ENCODE assay signal across 22 cellular contexts in the genomic region with DNA sequence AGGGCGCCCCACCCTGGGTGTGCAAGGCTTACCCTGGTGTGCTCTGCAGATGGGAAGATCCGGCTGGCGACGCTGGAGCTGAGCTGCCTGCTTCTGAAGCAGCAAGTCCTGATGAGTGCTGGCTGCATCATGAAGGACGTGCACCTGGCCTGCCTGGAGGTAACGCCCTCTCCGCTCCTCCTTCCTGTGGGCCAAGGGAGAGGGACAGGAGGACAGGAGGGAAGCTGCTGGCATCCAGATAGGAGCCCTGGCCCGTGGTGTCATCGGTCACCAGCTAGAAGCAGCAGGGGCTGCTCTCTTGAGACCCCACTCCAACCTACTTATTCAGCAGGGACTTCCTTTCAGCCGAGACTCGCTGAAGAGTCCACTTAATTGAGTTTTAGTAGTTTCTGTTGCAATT.
"Had no signal": no experiment of that assay in that cellular context is flagged by ENCODE, and none has a peak within 500 bp of the region (broad histone marks: within the 10 kb centered on the region; RNA-seq: fewer than 3 reads in every experiment).

No MANE protein-coding gene starts in this region.

- H3K9ac ChIP-seq: neural progenitor cell had no signal

- H3K27me3 ChIP-seq: dorsolateral prefrontal cortex, heart left ventricle, left lung, neural progenitor cell, pancreas, tibial nerve, upper lobe of right lung, vagina had no signal

- H3K4me3 Mint-ChIP-seq: memory B cell; natural killer cell treated with Interleukin-12 subunit alpha and Interleukin-12 subunit beta and Interleukin-15 and Interleukin-18, amount 100 ng/mL, for 72 hours; neural progenitor cell; stimulated activated memory B cell treated with anti-CD40 and anti-IgM and Interleukin-4, amounts not matched to agents 10 μg/mL and 1 μg/mL and 100 μg/mL, for 72 hours; stimulated activated naive CD8-positive, alpha-beta T cell treated with anti-CD3 and anti-CD28 coated beads, Interleukin-15, Interleukin-2, amounts not matched to agents 100 ng/mL and 50 ng/mL, for 24 hours had no signal

- H3K27me3 Mint-ChIP-seq: memory B cell; natural killer cell treated with Interleukin-12 subunit alpha and Interleukin-12 subunit beta and Interleukin-15 and Interleukin-18, amount 100 ng/mL, for 72 hours; progenitor cell of endocrine pancreas; stimulated activated memory B cell treated with anti-CD40 and anti-IgM and Interleukin-4, amounts not matched to agents 10 μg/mL and 1 μg/mL and 100 μg/mL, for 72 hours; stimulated activated naive CD8-positive, alpha-beta T cell treated with anti-CD3 and anti-CD28 coated beads, Interleukin-15, Interleukin-2, amounts not matched to agents 100 ng/mL and 50 ng/mL, for 24 hours had no signal

- H3K9me3 ChIP-seq: heart left ventricle, left lung, lower lobe of right lung, pancreas, tibial nerve, upper lobe of right lung, vagina had no signal

- H3K27ac Mint-ChIP-seq: memory B cell; neural progenitor cell; progenitor cell of endocrine pancreas; stimulated activated memory B cell treated with anti-CD40 and anti-IgM and Interleukin-4, amounts not matched to agents 10 μg/mL and 1 μg/mL and 100 μg/mL, for 72 hours had no signal

- DNase-seq: dorsolateral prefrontal cortex; effector CD8-positive, alpha-beta T cell; heart left ventricle; hippocampal formation; left lung; lower lobe of right lung; midbrain; occipital lobe; pancreas; right cardiac atrium; stimulated activated CD4-positive, alpha-beta T cell treated with anti-CD3 and anti-CD28 coated beads, Interleukin-4, amount 100 ng/mL, for 1 hour; stimulated activated CD8-positive, alpha-beta memory T cell treated with anti-CD3 and anti-CD28 coated beads, Interleukin-4, amount 100 ng/mL, for 48 hours; upper lobe of right lung had no signal

- H3K36me3 ChIP-seq: neural progenitor cell had no signal

- H2AFZ ChIP-seq: neural progenitor cell had no signal

- H3K27ac ChIP-seq: coronary artery, dorsolateral prefrontal cortex, heart left ventricle, left lung, lower lobe of right lung, neural progenitor cell, pancreas, tibial nerve, upper lobe of right lung, vagina had no signal

- ATAC-seq: heart left ventricle; left lung; lower lobe of right lung; pancreas; right cardiac atrium; stimulated activated memory B cell treated with anti-CD40 and anti-IgM and Interleukin-4, amounts not matched to agents 10 μg/mL and 1 μg/mL and 100 μg/mL, for 72 hours had no signal

- H3K9me3 Mint-ChIP-seq: memory B cell; natural killer cell treated with Interleukin-12 subunit alpha and Interleukin-12 subunit beta and Interleukin-15 and Interleukin-18, amount 100 ng/mL, for 72 hours; neural progenitor cell; stimulated activated memory B cell treated with anti-CD40 and anti-IgM and Interleukin-4, amounts not matched to agents 10 μg/mL and 1 μg/mL and 100 μg/mL, for 72 hours; stimulated activated naive CD8-positive, alpha-beta T cell treated with anti-CD3 and anti-CD28 coated beads, Interleukin-15, Interleukin-2, amounts not matched to agents 100 ng/mL and 50 ng/mL, for 24 hours had no signal

- H3K4me3 ChIP-seq: coronary artery, dorsolateral prefrontal cortex, heart left ventricle, left lung, lower lobe of right lung, neural progenitor cell, pancreas, tibial nerve, upper lobe of right lung, vagina had no signal

- H3K4me2 ChIP-seq: neural progenitor cell had no signal

- H3K4me1 Mint-ChIP-seq: memory B cell; stimulated activated memory B cell treated with anti-CD40 and anti-IgM and Interleukin-4, amounts not matched to agents 10 μg/mL and 1 μg/mL and 100 μg/mL, for 72 hours had no signal

- H3K4me1 ChIP-seq: left lung, lower lobe of right lung, neural progenitor cell, pancreas, upper lobe of right lung had no signal
